Comparison of ENCODE assay signal across 8 cellular contexts in the genomic region with DNA sequence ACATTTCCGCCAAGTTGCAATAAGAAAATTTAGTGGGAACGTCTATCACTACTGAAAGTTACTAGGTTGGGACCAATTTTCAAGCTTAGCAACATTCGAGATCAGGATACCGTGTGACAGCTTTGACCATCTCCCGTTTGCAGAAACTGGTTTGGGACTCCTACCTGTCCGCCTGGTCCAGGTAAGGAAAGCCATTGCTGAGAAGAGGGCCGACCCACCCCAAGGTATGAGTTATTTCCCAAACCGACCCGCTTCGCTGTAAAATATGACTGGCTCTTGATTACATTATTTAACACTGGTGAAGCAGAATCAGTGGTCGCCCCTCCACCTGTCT. TPM values are rescaled to one million over a fixed set of nuclear protein-coding genes. Genes with fewer than 3 reads are reported as not detected.
DNase-seq lines count a peak whose midpoint lies in the region; ATAC-seq and TF ChIP-seq lines count a peak whose summit lies in the region.

No MANE protein-coding gene starts in this region.

- H3K9me3 Mint-ChIP-seq in mesothelial cell of epicardium = no peaks in the 10 kb centered on the region

- TF ChIP-seq POLR2A in body of pancreas (IDR thresholded peaks at IDR 0.05) = no peak

- 6 to 7% methylated on average over 8 to 11 of the region's 11 CpGs for WGBS in body of pancreas, 2 donors

- H3K27ac ChIP-seq in 22Rv1 = peak overlapping the region; percentile 79
- peak overlapping the region; percentile 90 to 97 (median 91) for H3K27ac ChIP-seq in body of pancreas

- H3K4me1 Mint-ChIP-seq in mesothelial cell of epicardium = peaks cover 22% of the 10 kb centered on the region

- no peaks in the 10 kb centered on the region for H3K9me3 ChIP-seq in body of pancreas

- H3K36me3 Mint-ChIP-seq in mesothelial cell of epicardium = no peaks in the 10 kb centered on the region

- no peak for DNase-seq in H7
- no peak for DNase-seq in body of pancreas
- DNase-seq in mesothelial cell of epicardium (ENCODE audit: low spot score in 2 of 2, unreplicated experiment in 2 of 2) = no peak
- no peak for DNase-seq in NCI-H187 (lab: John Stamatoyannopoulos, UW)
- DNase-seq in NCI-H748 (lab: John Stamatoyannopoulos, UW; ENCODE audit: unreplicated experiment) = no peak
- DNase-seq in activated CD4-positive, alpha-beta T cell treated with anti-CD3 and anti-CD28 coated beads for 1 hour = no peak
- DNase-seq in dedifferentiated amniotic fluid mesenchymal stem cell (ENCODE audit: extremely low spot score) = no peak

- peak overlapping the region; percentile 98 for H3K27ac Mint-ChIP-seq in mesothelial cell of epicardium

- ATAC-seq in body of pancreas = peak; percentile 13

- H3K4me3 Mint-ChIP-seq in mesothelial cell of epicardium = peak overlapping the region; percentile 93

- peaks cover 11% of the 10 kb centered on the region for H3K4me1 ChIP-seq in body of pancreas

- intact Hi-C loops in body of pancreas (cut with DNase I) = no loop called here

- TF ChIP-seq CTCF in 22Rv1 (IDR thresholded peaks at IDR 0.05) (no peak), body of pancreas (IDR thresholded peaks at IDR 0.05) (no peak), mesothelial cell of epicardium (IDR thresholded peaks at IDR 0.05; ENCODE audit: unreplicated experiment) (no peak)

- H3K27me3 ChIP-seq in H7 (ENCODE audit: control insufficient read depth, insufficient read depth, low read length) (no peaks in the 10 kb centered on the region), body of pancreas (no peaks in the 10 kb centered on the region)

- H3K4me3 ChIP-seq in H7 (ENCODE audit: insufficient read depth, low read depth, low read length) (peak overlapping the region; percentile 67), body of pancreas (peak overlapping the region in 1 of 2 donors; percentile 27)

- H3K36me3 ChIP-seq in H7 (replicated peaks; ENCODE audit: control insufficient read depth, insufficient read depth, low read length) (no peaks in the 10 kb centered on the region), body of pancreas (replicated peaks in 1 of 2; ENCODE audit: insufficient read depth in 1 of 2, low read depth in 2 of 2) (no peaks in the 10 kb centered on the region)

- no peaks in the 10 kb centered on the region for H3K27me3 Mint-ChIP-seq in mesothelial cell of epicardium (ENCODE audit: low read depth)

RNA-seq across cellular contexts. Expression of gene DNAI7, which starts 0.3 kb away (rescaled TPM):
- 0.59 TPM in 1 of 2 replicates, not detected in the other for total RNA-seq in H7 (2014; rRNA removed; shearing (Covaris generic))
- under 1 TPM in 1 of 2 donors, not detected in 1; 0.26 TPM for total RNA-seq in body of pancreas
- total RNA-seq in mesothelial cell of epicardium = 0.70 to 1.5 TPM (median 0.84 TPM) in 3 replicates

RNA-seq across cellular contexts. Expression of gene ETFRF1, which starts 0.3 kb away (rescaled TPM):
- total RNA-seq in H7 (2014; rRNA removed; shearing (Covaris generic)) = 9.4 and 10.9 TPM in 2 replicates
- total RNA-seq in body of pancreas (10 to 100 TPM; 12.5 to 24.9 TPM), mesothelial cell of epicardium (14.3 to 20.7 TPM (median 17.5 TPM) in 3 replicates)

RNA-seq across cellular contexts. Expression of gene KRAS, which starts 56.0 kb away (rescaled TPM):
- total RNA-seq in H7 (2014; rRNA removed; shearing (Covaris generic)) = 19.5 and 22.2 TPM in 2 replicates
- total RNA-seq in body of pancreas (1 to 10 TPM; 5.9 to 8.3 TPM), mesothelial cell of epicardium (34.4 to 38.2 TPM (median 37.9 TPM) in 3 replicates)
